ENCODE assay signal across 21 cellular contexts in the genomic region with DNA sequence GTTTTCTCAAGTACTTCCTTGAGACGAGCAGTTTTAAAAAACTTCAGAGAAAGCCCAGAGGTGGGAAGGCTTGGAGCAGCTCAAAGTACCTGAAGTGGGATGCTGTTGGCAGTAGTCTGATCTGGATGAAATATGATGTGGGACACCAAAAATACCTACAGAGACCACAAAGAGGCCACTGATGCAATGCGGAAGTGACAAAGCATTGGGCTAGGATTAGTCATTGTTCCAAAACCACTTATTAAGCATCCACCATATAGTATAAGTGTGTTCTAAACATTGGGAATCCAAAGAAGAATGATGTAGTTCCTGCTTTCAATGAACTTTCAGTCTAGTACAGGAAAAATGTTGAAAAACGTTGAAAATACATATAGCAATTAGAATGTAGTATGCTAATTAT.
DNase-seq lines count a peak whose midpoint lies in the region; ATAC-seq, FAIRE-seq and TF ChIP-seq lines count a peak whose summit lies in the region.
"Had no signal": no experiment of that assay in that cellular context is flagged by ENCODE, and none has a peak within 500 bp of the region (broad histone marks: within the 10 kb centered on the region; RNA-seq: fewer than 3 reads in every experiment).

No MANE protein-coding gene starts in this region.

- no peak overlapping the region for H3K4me3 ChIP-seq in BE2C (ENCODE audit: low read depth, low read length)
- H3K4me3 ChIP-seq: spleen, upper lobe of right lung had no signal

- no peaks in the 10 kb centered on the region for H3K4me1 ChIP-seq in BE2C
- H3K4me1 ChIP-seq: spleen, upper lobe of right lung had no signal

- FAIRE-seq in urothelium cell line (lab: Jason Lieb, UNC), result no peak
- FAIRE-seq: A204.1 had no signal

- H3K36me3 ChIP-seq in BE2C, result no peaks in the 10 kb centered on the region
- H3K36me3 ChIP-seq: spleen, upper lobe of right lung had no signal

- no peaks in the 10 kb centered on the region for H3K27me3 ChIP-seq in BE2C
- H3K27me3 ChIP-seq: spleen, upper lobe of right lung had no signal

- no peak for ATAC-seq in HG02623 (IDR thresholded peaks at IDR 0.05; ENCODE audit: unreplicated experiment)
- ATAC-seq: left ventricle myocardium superior, upper lobe of right lung had no signal

- no peaks in the 10 kb centered on the region for H3K9me3 ChIP-seq in BE2C
- H3K9me3 ChIP-seq: upper lobe of right lung had no signal

- DNase-seq in SKM-1 (lab: John Stamatoyannopoulos, UW; ENCODE audit: unreplicated experiment) (peak; percentile 0), SKM-1 treated with dmso at 0.1 percent for 144 hours (lab: John Stamatoyannopoulos, UW; ENCODE audit: unreplicated experiment) (no peak), NOMO-1 treated with DMSO at 0.1 percent for 48 hours (lab: John Stamatoyannopoulos, UW; ENCODE audit: unreplicated experiment) (peak; percentile 75), astrocyte of the hippocampus (ENCODE audit: low read depth, low spot score) (peak; percentile 44), urothelium cell line (ENCODE audit: low spot score) (peak; percentile 24), BE2C (no peak), retina (no peak)
- DNase-seq: activated CD4-positive, alpha-beta T cell treated with anti-CD3 and anti-CD28 coated beads, Interleukin-2, amount 50 U/mL, for 1 hour; activated CD8-positive, alpha-beta memory T cell treated with anti-CD3 and anti-CD28 coated beads, Interleukin-2, amount 50 U/mL, for 4 hours; activated gamma-delta T cell treated with Interleukin-2 at 50 U/mL for 16 hours; amniotic stem cell; CD4-positive, CD25-positive, alpha-beta regulatory T cell; cerebellar nuclear complex; DND-41; head of caudate nucleus; left ventricle myocardium superior; NCI-H774; spleen; upper lobe of right lung had no signal

- TF ChIP-seq CTCF in BE2C (IDR thresholded peaks at IDR 0.05; ENCODE audit: low read depth, low read length), result no peak

Comparison
In these comparisons a context has a peak if more than half of its experiments do, and no peak if none do; other contexts are left out.
1. DNase-seq: peak in SKM-1 (single experiment), NOMO-1 treated with DMSO at 0.1 percent for 48 hours (single experiment), astrocyte of the hippocampus (single experiment) and urothelium cell line (single experiment); none in SKM-1 treated with dmso at 0.1 percent for 144 hours (single experiment), BE2C (single experiment) and retina (single experiment).